In the genomic region with DNA sequence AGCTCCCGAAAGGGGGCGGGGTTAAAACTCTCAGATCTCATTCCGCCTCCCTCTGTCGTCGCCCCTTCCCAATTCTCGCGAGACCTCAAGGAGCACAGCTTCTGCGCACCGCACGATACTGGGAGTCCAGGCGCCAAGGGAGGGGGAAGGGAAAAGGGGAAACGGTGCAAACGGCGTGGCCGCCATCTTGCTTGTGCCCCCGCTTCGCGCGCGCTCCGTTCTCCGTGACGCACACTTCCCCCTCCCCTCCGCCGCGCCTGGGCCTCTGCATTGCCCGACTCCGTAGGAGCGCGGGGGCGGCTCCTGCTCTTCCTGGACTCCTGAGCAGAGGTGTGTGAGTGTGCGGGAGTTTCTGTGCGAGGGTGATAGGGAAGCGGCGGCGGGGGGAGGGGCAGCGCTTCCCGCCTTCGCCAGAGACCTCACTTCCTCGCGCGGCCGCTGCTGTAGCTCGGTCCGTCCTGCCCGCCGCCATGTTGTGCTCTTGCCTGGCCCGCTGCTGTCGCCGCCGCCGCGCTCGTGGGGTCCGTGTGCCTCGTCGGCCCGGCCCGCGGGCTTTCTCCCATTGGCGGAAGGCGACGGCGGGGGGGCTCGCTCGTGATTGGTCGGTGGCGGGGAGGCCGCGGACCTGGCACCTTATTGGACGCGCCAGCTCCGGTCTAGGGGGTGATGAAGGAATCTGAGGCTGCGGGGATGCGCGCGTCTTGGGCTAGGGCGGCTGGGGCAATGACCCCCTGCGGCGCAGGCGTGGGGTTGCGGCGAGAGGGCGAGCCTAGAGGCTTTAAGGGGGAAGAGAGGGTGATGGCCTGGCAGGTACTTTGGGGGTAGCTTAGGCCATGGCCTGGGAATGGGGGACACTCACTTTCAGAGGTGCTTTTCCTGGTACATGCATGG, we compare ENCODE assay signal across 8 cellular contexts.
DNase-seq lines count a peak whose midpoint lies in the region; ATAC-seq and TF ChIP-seq lines count a peak whose summit lies in the region.

A gene (plus strand): TSS at position 167 of the 891 bp plus-strand sequence. CDS start 47,140 bp downstream, outside the sequence.

- in situ Hi-C loops in GM18951 (cut with MboI; ENCODE audit: low sequenced_read_pairs, unreplicated experiment), result no loop called here

- ATAC-seq in HG03196 (IDR thresholded peaks at IDR 0.05; ENCODE audit: unreplicated experiment), result peak; percentile 75

- DNase-seq in AG08395 (ENCODE audit: low spot score) (peak; percentile 97), NCI-H345 treated with DMSO at 0.1 percent for 48 hours (lab: John Stamatoyannopoulos, UW; ENCODE audit: unreplicated experiment) (peak; percentile 96), inferior parietal cortex (ENCODE audit: extremely low spot score) (peak; percentile 99)
- peak; percentile 81 to 89 (median 84) for DNase-seq in activated CD4-positive, CD25-positive, alpha-beta regulatory T cell (lab: John Stamatoyannopoulos, UW)
- peak; percentile 95 for DNase-seq in central memory CD4-positive, alpha-beta T cell
- peak; percentile 92 to 94 for DNase-seq in stimulated activated CD4-positive, alpha-beta T cell treated with anti-CD3 and anti-CD28 coated beads, Interleukin-12 subunit alpha, Interleukin-12 subunit beta, amount 100 ng/mL, for 24 hours (ENCODE audit: low read depth in 2 of 2)

- TF ChIP-seq POLR2A in GM18951 (IDR thresholded peaks at IDR 0.05; ENCODE audit: extremely low read depth, insufficient read depth, insufficient read length), result peak; percentile 95

Comparison
In these comparisons a context has a peak if more than half of its experiments do, and no peak if none do; other contexts are left out.
1. Peak in every context shown above with its lines: DNase-seq and ATAC-seq.